In the genomic region with DNA sequence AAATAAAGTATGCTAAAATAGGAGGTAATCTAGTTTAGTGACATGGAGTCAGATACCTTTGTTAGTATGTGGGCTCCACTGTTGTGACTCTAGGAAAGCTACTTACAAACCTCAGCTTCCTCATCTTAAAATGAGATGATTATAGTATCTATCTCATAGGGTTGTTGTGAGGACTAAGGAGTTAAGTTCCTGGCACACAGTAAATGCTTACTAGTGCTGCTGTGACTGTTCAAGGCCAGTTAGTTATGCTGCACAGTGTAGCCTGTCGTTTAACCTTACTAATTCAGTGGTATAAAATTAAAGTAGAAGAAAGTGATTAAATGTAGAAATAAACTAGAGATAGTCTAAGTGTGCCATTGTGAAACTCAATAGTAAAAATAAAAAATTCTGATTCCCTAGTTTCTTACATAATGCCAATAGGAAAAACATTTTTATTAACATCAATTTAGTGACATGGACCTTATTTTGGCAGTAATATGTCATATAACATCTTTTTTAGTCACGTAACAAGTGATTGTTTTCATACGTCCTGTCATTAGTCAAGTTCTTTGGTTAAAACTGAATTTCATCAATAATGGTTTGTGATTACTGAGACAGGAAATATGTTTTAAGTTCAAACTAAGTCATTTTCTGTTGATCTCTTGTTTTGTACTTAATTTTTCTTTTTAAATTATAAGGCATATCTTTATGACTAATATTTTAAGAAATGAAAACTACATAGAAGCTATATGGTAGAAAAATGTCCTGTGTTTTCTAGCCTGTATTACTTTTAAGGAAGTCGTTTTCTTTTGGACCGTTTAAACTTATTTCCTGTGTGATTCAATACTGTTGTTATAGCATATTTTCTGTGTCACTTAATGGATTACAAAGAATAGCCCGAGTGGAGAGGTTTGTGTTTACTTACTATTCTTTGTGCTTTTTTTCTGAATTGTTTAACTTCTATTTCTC, we compare ENCODE assay signal across 10 cellular contexts.
A peak's percentile ranks its signal among the peaks of the same experiment; 100 is the strongest.
DNase-seq lines count a peak whose midpoint lies in the region; ATAC-seq and TF ChIP-seq lines count a peak whose summit lies in the region.
"Had no signal": no experiment of that assay in that cellular context is flagged by ENCODE, and none has a peak within 500 bp of the region (broad histone marks: within the 10 kb centered on the region; RNA-seq: fewer than 3 reads in every experiment).

No MANE protein-coding gene starts in this region.

- H3K27ac ChIP-seq in CD8-positive, alpha-beta T cell (ENCODE audit: low read depth, low read length): no peak overlapping the region
- H3K27ac ChIP-seq in transverse colon: peak overlapping the region in 1 of 4 donors; percentile 24

- H3K36me3 ChIP-seq in CD8-positive, alpha-beta T cell (ENCODE audit: insufficient read depth, low read length): peaks cover 12% of the 10 kb centered on the region
- H3K36me3 ChIP-seq in mucosa of descending colon (ENCODE audit: low read depth): no peaks in the 10 kb centered on the region
- peaks cover 0 to 25% (median 6%) of the 10 kb centered on the region in 4 donors for H3K36me3 ChIP-seq in transverse colon

- no peak for TF ChIP-seq CTCF in CD8-positive, alpha-beta T cell (IDR thresholded peaks at IDR 0.05)
- TF ChIP-seq CTCF in mucosa of descending colon (IDR thresholded peaks at IDR 0.05): no peak
- TF ChIP-seq CTCF in transverse colon (IDR thresholded peaks at IDR 0.05): no peak

- peaks cover 37% of the 10 kb centered on the region for H3K36me3 Mint-ChIP-seq in CD8-positive, alpha-beta T cell
- H3K36me3 Mint-ChIP-seq in activated T-helper 2 cell treated with anti-CD3 and anti-CD28 coated beads, Interferon-gamma antibody, Interleukin-2, Interleukin-4, amounts not matched to agents 10 μg/mL and 5 μg/mL and 100 μg/mL, durations not matched to agents 14 hours and 24 hours and 36 hours (ENCODE audit: low read depth): peaks cover 42% of the 10 kb centered on the region

- no peaks in the 10 kb centered on the region for H3K27me3 ChIP-seq in CD8-positive, alpha-beta T cell (ENCODE audit: insufficient read depth, low read length)
- H3K27me3 ChIP-seq in transverse colon: no peaks in the 10 kb centered on the region

- TF ChIP-seq POLR2A in transverse colon (IDR thresholded peaks at IDR 0.05): no peak

- no peaks in the 10 kb centered on the region for H3K9me3 ChIP-seq in CD8-positive, alpha-beta T cell (ENCODE audit: low read length)
- H3K9me3 ChIP-seq in mucosa of descending colon (no peaks in the 10 kb centered on the region), transverse colon (no peaks in the 10 kb centered on the region)

- no peaks in the 10 kb centered on the region for H3K9me3 Mint-ChIP-seq in CD8-positive, alpha-beta T cell
- H3K9me3 Mint-ChIP-seq in activated T-helper 2 cell treated with anti-CD3 and anti-CD28 coated beads, Interferon-gamma antibody, Interleukin-2, Interleukin-4, amounts not matched to agents 10 μg/mL and 5 μg/mL and 100 μg/mL, durations not matched to agents 14 hours and 24 hours and 36 hours: no peaks in the 10 kb centered on the region

- in situ Hi-C loops in KBM-7 (cut with MboI; ENCODE audit: low pct_unique_long_range_greater_than_20kb, low sequenced_read_pairs): no loop called here
- in situ Hi-C loops in transverse colon (cut with MboI; ENCODE audit: low pct_ligation_motif_present in 1 of 4, low pct_unique_long_range_greater_than_20kb in 1 of 4, low sequenced_read_pairs in 3 of 4): no loop called here

- H3K27me3 Mint-ChIP-seq in CD8-positive, alpha-beta T cell (ENCODE audit: low read depth): no peaks in the 10 kb centered on the region
- no peaks in the 10 kb centered on the region for H3K27me3 Mint-ChIP-seq in activated T-helper 2 cell treated with anti-CD3 and anti-CD28 coated beads, Interferon-gamma antibody, Interleukin-2, Interleukin-4, amounts not matched to agents 10 μg/mL and 5 μg/mL and 100 μg/mL, durations not matched to agents 14 hours and 24 hours and 36 hours (ENCODE audit: low read depth)

- ATAC-seq in CD8-positive, alpha-beta T cell: peak; percentile 59
- ATAC-seq in mucosa of descending colon (peak; percentile 30), esophagus mucosa (no peak)
- ATAC-seq: HepG2 had no signal

- DNase-seq in CD8-positive, alpha-beta T cell: no peak
- DNase-seq in KBM-7: peak; percentile 59
- DNase-seq in activated T-helper 2 cell treated with anti-CD3 and anti-CD28 coated beads, Interferon-gamma antibody, Interleukin-2, Interleukin-4, amounts not matched to agents 10 μg/mL and 5 μg/mL and 100 μg/mL, durations not matched to agents 14 hours and 24 hours and 36 hours (ENCODE audit: low spot score): no peak
- no peak for DNase-seq in mucosa of descending colon
- DNase-seq in transverse colon: no peak
- no peak for DNase-seq in C1 segment of cervical spinal cord (lab: John Stamatoyannopoulos, UW)
- DNase-seq: NCI-H446 treated with DMSO at 0.1 percent for 48 hours, T-helper 9 cell had no signal

- H3K4me1 ChIP-seq in CD8-positive, alpha-beta T cell (ENCODE audit: insufficient read depth, low read length): peaks cover 32% of the 10 kb centered on the region
- H3K4me1 ChIP-seq in mucosa of descending colon (ENCODE audit: low read depth): no peaks in the 10 kb centered on the region
- H3K4me1 ChIP-seq in transverse colon: peaks cover 0 to 19% (median 0%) of the 10 kb centered on the region in 4 donors

- H3K27ac Mint-ChIP-seq in CD8-positive, alpha-beta T cell: peak overlapping the region; percentile 88
- peak overlapping the region; percentile 68 for H3K27ac Mint-ChIP-seq in activated T-helper 2 cell treated with anti-CD3 and anti-CD28 coated beads, Interferon-gamma antibody, Interleukin-2, Interleukin-4, amounts not matched to agents 10 μg/mL and 5 μg/mL and 100 μg/mL, durations not matched to agents 14 hours and 24 hours and 36 hours

- peak overlapping the region; percentile 59 for H3K4me3 Mint-ChIP-seq in CD8-positive, alpha-beta T cell
- peak overlapping the region; percentile 17 for H3K4me3 Mint-ChIP-seq in activated T-helper 2 cell treated with anti-CD3 and anti-CD28 coated beads, Interferon-gamma antibody, Interleukin-2, Interleukin-4, amounts not matched to agents 10 μg/mL and 5 μg/mL and 100 μg/mL, durations not matched to agents 14 hours and 24 hours and 36 hours (ENCODE audit: low read depth)

- TF ChIP-seq EP300 in transverse colon (IDR thresholded peaks at IDR 0.05; ENCODE audit: low read depth): no peak

- no peak overlapping the region for H3K4me3 ChIP-seq in CD8-positive, alpha-beta T cell (ENCODE audit: low read depth, low read length)
- H3K4me3 ChIP-seq in mucosa of descending colon (no peak overlapping the region), transverse colon (no peak overlapping the region)

- intact Hi-C loops in CD8-positive, alpha-beta T cell (cut with DNase I, micrococcal nuclease): loop anchor here in 1 of 2 experiments (2.0 kb wide), 1 partner anchor 14 kb away; no protein-coding TSS in a partner anchor
- intact Hi-C loops in activated T-helper 2 cell treated with anti-CD3 and anti-CD28 coated beads, Interferon-gamma antibody, Interleukin-2, Interleukin-4, amounts not matched to agents 10 μg/mL and 5 μg/mL and 100 μg/mL, durations not matched to agents 14 hours and 24 hours and 36 hours (cut with micrococcal nuclease): no loop called here
- intact Hi-C loops in mucosa of descending colon (cut with DNase I, micrococcal nuclease) (no loop called here), transverse colon (cut with DNase I; ENCODE audit: low total_unique reads) (no loop called here)

- POLR2A ChIA-PET in CD8-positive, alpha-beta T cell (lab: Charles Lee): interaction anchor here (1.3 kb wide), 1 partner anchor 18 kb away, joined by 6 read pairs; no protein-coding TSS in a partner anchor

- H3K4me1 Mint-ChIP-seq in CD8-positive, alpha-beta T cell (ENCODE audit: low read depth): peaks cover 63% of the 10 kb centered on the region
- H3K4me1 Mint-ChIP-seq in activated T-helper 2 cell treated with anti-CD3 and anti-CD28 coated beads, Interferon-gamma antibody, Interleukin-2, Interleukin-4, amounts not matched to agents 10 μg/mL and 5 μg/mL and 100 μg/mL, durations not matched to agents 14 hours and 24 hours and 36 hours (ENCODE audit: low read depth): peaks cover 31% of the 10 kb centered on the region

- 45 to 47% methylated on average over 6 of the region's 6 CpGs for WGBS in transverse colon (ENCODE audit: low coverage in 1 of 2), 2 donors

- CTCF ChIA-PET in CD8-positive, alpha-beta T cell (lab: Charles Lee): interaction anchor here (1.3 to 2.6 kb wide), 4 partner anchors 9 to 163 kb away, joined by 3 to 11 read pairs (median 6); a partner anchor contains a TSS
